24 cellular contexts compared by ENCODE assay signal in the genomic region with DNA sequence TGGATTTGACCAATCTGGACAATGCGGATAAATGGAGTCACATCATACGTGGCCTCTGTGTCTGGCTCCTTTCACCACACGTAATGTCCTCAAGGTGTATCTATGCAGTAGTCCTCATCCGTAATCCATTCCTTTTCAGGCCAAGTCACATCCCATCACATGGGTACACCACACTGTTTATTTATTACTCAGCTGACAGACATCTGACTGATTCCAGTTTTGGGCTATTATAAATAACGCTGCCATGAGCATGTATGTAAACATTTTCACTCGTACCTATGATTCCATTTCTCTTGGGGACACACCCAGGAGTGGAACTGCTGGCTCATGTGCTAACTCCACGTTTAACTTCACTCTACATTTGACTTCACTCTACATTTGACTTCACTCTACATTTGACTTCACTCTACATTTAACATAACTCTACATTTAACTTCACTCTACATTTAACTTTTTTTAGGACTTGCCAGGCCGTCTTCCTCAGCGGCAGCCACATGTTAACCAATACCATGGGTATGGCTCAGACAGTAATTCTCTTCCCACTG. TPM values are rescaled to one million over a fixed set of nuclear protein-coding genes. Genes with fewer than 3 reads are reported as not detected.
"Had no signal": no experiment of that assay in that cellular context is flagged by ENCODE, and none has a peak within 500 bp of the region (broad histone marks: within the 10 kb centered on the region; RNA-seq: fewer than 3 reads in every experiment).

No MANE protein-coding gene starts in this region.

- H3K4me1 ChIP-seq: colonic mucosa, gastrocnemius medialis, heart left ventricle, left lung, right atrium auricular region, testis had no signal

- H3K27me3 ChIP-seq: brain microvascular endothelial cell, colonic mucosa, left lung, right atrium auricular region, testis, upper lobe of left lung had no signal

- H3K27me3 Mint-ChIP-seq: activated CD4-positive, alpha-beta T cell treated with anti-CD3 and anti-CD28 coated beads, Interleukin-2, amount 10 ng/mL, durations not matched to agents 24 days and 14 days; activated T-helper 17 cell treated with anti-CD3 and anti-CD28 coated beads, Interleukin-2, amount 50 U/mL, for 72 hours; central memory CD8-positive, alpha-beta T cell had no signal

- H3K9me3 ChIP-seq: colonic mucosa, gastrocnemius medialis, heart left ventricle, left lung, right atrium auricular region, testis, upper lobe of left lung had no signal

- H3K36me3 ChIP-seq: brain microvascular endothelial cell, colonic mucosa, gastrocnemius medialis, heart left ventricle, left lung, right atrium auricular region, upper lobe of left lung had no signal

- H3K4me3 ChIP-seq: colonic mucosa, gastrocnemius medialis, heart left ventricle, left lung, right atrium auricular region, skin epidermis, testis, upper lobe of left lung had no signal

- H3K4me1 Mint-ChIP-seq: activated CD4-positive, alpha-beta T cell treated with anti-CD3 and anti-CD28 coated beads, Interleukin-2, amount 10 ng/mL, durations not matched to agents 24 days and 14 days; activated T-helper 17 cell treated with anti-CD3 and anti-CD28 coated beads, Interleukin-2, amount 50 U/mL, for 72 hours; central memory CD8-positive, alpha-beta T cell had no signal

- H3K4me3 Mint-ChIP-seq: activated CD4-positive, alpha-beta T cell treated with anti-CD3 and anti-CD28 coated beads, Interleukin-2, amount 10 ng/mL, durations not matched to agents 24 days and 14 days; activated CD8-positive, alpha-beta T cell treated with anti-CD3 and anti-CD28 coated beads for 36 hours; activated T-helper 17 cell treated with anti-CD3 and anti-CD28 coated beads, Interleukin-2, amount 50 U/mL, for 72 hours; central memory CD8-positive, alpha-beta T cell; nephron progenitor cell had no signal

- ATAC-seq: activated CD8-positive, alpha-beta T cell treated with anti-CD3 and anti-CD28 coated beads for 36 hours; activated T-helper 17 cell treated with anti-CD3 and anti-CD28 coated beads, Interleukin-2, amount 50 U/mL, for 72 hours; gastrocnemius medialis; heart left ventricle; left lung had no signal

- H3K27ac Mint-ChIP-seq: activated CD4-positive, alpha-beta T cell treated with anti-CD3 and anti-CD28 coated beads, Interleukin-2, amount 10 ng/mL, durations not matched to agents 24 days and 14 days; activated CD8-positive, alpha-beta T cell treated with anti-CD3 and anti-CD28 coated beads for 36 hours; activated T-helper 17 cell treated with anti-CD3 and anti-CD28 coated beads, Interleukin-2, amount 50 U/mL, for 72 hours; nephron progenitor cell had no signal

- FAIRE-seq: endometrium, kidney had no signal

- H3K9me3 Mint-ChIP-seq: activated CD4-positive, alpha-beta T cell treated with anti-CD3 and anti-CD28 coated beads, Interleukin-2, amount 10 ng/mL, durations not matched to agents 24 days and 14 days; activated CD8-positive, alpha-beta T cell treated with anti-CD3 and anti-CD28 coated beads for 36 hours; activated T-helper 17 cell treated with anti-CD3 and anti-CD28 coated beads, Interleukin-2, amount 50 U/mL, for 72 hours; central memory CD8-positive, alpha-beta T cell; nephron progenitor cell had no signal

- H3K27ac ChIP-seq: brain microvascular endothelial cell, colonic mucosa, gastrocnemius medialis, heart left ventricle, left lung, right atrium auricular region, skin epidermis, testis, upper lobe of left lung had no signal

- DNase-seq: activated CD4-positive, alpha-beta T cell treated with anti-CD3 and anti-CD28 coated beads, Interleukin-2, amount 10 ng/mL, durations not matched to agents 24 days and 14 days; activated CD8-positive, alpha-beta T cell treated with anti-CD3 and anti-CD28 coated beads for 36 hours; activated naive CD4-positive, alpha-beta T cell; activated T-cell treated with anti-CD3 and anti-CD28 coated beads, Interleukin-2, amount 50 U/mL, for 1 hour; anterior cingulate cortex; brain microvascular endothelial cell; colonic mucosa; gastrocnemius medialis; heart left ventricle; left lung; midbrain; nephron progenitor cell; occipital lobe; stimulated activated CD4-positive, alpha-beta T cell treated with anti-CD3 and anti-CD28 coated beads, Interleukin-2, amount 100 ng/mL, for 48 hours; T-helper 1 cell; T1000; upper lobe of left lung had no signal

RNA-seq across cellular contexts. Expression of gene SHANK2, which starts 52.1 kb away (rescaled TPM):
- total RNA-seq: activated CD4-positive, alpha-beta T cell treated with anti-CD3 and anti-CD28 coated beads, Interleukin-2, amount 10 ng/mL, durations not matched to agents 24 days and 14 days; activated CD8-positive, alpha-beta T cell treated with anti-CD3 and anti-CD28 coated beads for 36 hours; activated T-helper 17 cell treated with anti-CD3 and anti-CD28 coated beads, Interleukin-2, amount 50 U/mL, for 72 hours had no signal
